Comparison of ENCODE assay signal across 8 cellular contexts in the genomic region with DNA sequence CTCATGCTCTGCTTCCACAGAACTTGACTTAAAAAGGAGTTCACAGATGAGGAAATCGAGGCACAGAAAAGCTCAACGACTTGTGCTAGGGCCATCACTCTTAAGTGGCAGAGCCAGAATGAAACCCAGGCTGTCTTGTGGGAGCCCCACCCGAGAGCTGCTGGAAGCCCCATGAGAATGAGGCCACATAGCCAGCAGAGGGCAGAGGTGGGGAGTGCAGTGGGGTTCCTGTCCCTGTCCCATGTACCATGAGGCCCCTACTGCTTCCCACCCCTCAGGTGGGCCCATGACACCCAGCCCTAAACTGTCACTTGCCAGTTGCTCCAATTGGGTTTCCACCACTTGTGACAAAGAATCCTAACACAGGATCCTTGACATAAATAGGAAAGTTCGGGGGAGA.
DNase-seq lines count a peak whose midpoint lies in the region; ATAC-seq and TF ChIP-seq lines count a peak whose summit lies in the region.

No MANE protein-coding gene starts in this region.

- H3K36me3 Mint-ChIP-seq in T-cell = no peaks in the 10 kb centered on the region
- H3K36me3 Mint-ChIP-seq in nephron progenitor cell (ENCODE audit: low read depth) = no peaks in the 10 kb centered on the region

- H3K9me3 Mint-ChIP-seq in T-cell = peaks cover 0 to 4% (median 4%) of the 10 kb centered on the region in 3 donors
- H3K9me3 Mint-ChIP-seq in nephron progenitor cell = peaks cover 4% of the 10 kb centered on the region

- no peaks in the 10 kb centered on the region for H3K9me3 ChIP-seq in colonic mucosa

- H3K4me3 Mint-ChIP-seq in T-cell (no peak overlapping the region), nephron progenitor cell (no peak overlapping the region)

- H3K27ac ChIP-seq in 22Rv1 (no peak overlapping the region), colonic mucosa (no peak overlapping the region)

- no peak overlapping the region for H3K27ac Mint-ChIP-seq in T-cell
- H3K27ac Mint-ChIP-seq in nephron progenitor cell = no peak overlapping the region

- no peak overlapping the region for H3K9ac ChIP-seq in colonic mucosa (ENCODE audit: low read depth in 2 of 2, low read length in 2 of 2)

- POLR2A ChIA-PET in T-cell (lab: Charles Lee) = no interaction called here

- H3K4me3 ChIP-seq in colonic mucosa = no peak overlapping the region

- CTCF ChIA-PET in T-cell (lab: Charles Lee) = interaction anchor here (0.7 to 1.5 kb wide), 8 partner anchors 24 to 236 kb away, joined by 3 to 5 read pairs (median 4); no protein-coding TSS in a partner anchor

- no peaks in the 10 kb centered on the region for H3K4me1 ChIP-seq in colonic mucosa

- DNase-seq in T-cell (peak in 30 of 34 experiments; percentile 2 to 51 (median 24)), colonic mucosa (peak; percentile 37), nephron progenitor cell (peak; percentile 7), sciatic nerve (ENCODE audit: low spot score) (no peak), DMS79 treated with DMSO at 0.1 percent for 48 hours (lab: John Stamatoyannopoulos, UW) (no peak)

- intact Hi-C loops in colonic mucosa (cut with DNase I) (no loop called here), sciatic nerve (cut with DNase I) (no loop called here)

- TF ChIP-seq CTCF in 22Rv1 (IDR thresholded peaks at IDR 0.05) = peak; percentile 16
- TF ChIP-seq CTCF in colonic mucosa (IDR thresholded peaks at IDR 0.05) = peak; percentile 37
- no peak for TF ChIP-seq CTCF in nephron progenitor cell (IDR thresholded peaks at IDR 0.05)

- H3K27me3 ChIP-seq in colonic mucosa = no peaks in the 10 kb centered on the region

- no peaks in the 10 kb centered on the region for H3K36me3 ChIP-seq in colonic mucosa

- H3K4me1 Mint-ChIP-seq in T-cell (peaks cover 0 to 2% (median 0%) of the 10 kb centered on the region in 3 donors), nephron progenitor cell (peaks cover 5% of the 10 kb centered on the region)

- peak; percentile 48 for ATAC-seq in GM18519 (IDR thresholded peaks at IDR 0.05; ENCODE audit: low FRiP score, unreplicated experiment)
- ATAC-seq in T-cell (replicated peaks in 1 of 4) = peak in 3 of 4 experiments; percentile 61 to 75 (median 68)
- no peak for ATAC-seq in HG03097 (IDR thresholded peaks at IDR 0.05; ENCODE audit: low FRiP score, unreplicated experiment)
- no peak for ATAC-seq in sciatic nerve

- H3K27me3 Mint-ChIP-seq in T-cell = peaks cover 0 to under 1% of the 10 kb centered on the region in 2 donors
- H3K27me3 Mint-ChIP-seq in nephron progenitor cell (ENCODE audit: low read depth, poor library complexity) = peaks cover 6% of the 10 kb centered on the region

Comparison
In these comparisons a context has a peak if more than half of its experiments do, and no peak if none do; other contexts are left out.
1. ATAC-seq: peak in GM18519 (single experiment) and T-cell (3 of 4); none in HG03097 (single experiment) and sciatic nerve (single experiment).
2. DNase-seq: peak in T-cell (30 of 34), colonic mucosa (single experiment) and nephron progenitor cell (single experiment); none in sciatic nerve (single experiment) and DMS79 treated with DMSO at 0.1 percent for 48 hours (single experiment).